Comparison of ENCODE assay signal across 8 cellular contexts in the genomic region with DNA sequence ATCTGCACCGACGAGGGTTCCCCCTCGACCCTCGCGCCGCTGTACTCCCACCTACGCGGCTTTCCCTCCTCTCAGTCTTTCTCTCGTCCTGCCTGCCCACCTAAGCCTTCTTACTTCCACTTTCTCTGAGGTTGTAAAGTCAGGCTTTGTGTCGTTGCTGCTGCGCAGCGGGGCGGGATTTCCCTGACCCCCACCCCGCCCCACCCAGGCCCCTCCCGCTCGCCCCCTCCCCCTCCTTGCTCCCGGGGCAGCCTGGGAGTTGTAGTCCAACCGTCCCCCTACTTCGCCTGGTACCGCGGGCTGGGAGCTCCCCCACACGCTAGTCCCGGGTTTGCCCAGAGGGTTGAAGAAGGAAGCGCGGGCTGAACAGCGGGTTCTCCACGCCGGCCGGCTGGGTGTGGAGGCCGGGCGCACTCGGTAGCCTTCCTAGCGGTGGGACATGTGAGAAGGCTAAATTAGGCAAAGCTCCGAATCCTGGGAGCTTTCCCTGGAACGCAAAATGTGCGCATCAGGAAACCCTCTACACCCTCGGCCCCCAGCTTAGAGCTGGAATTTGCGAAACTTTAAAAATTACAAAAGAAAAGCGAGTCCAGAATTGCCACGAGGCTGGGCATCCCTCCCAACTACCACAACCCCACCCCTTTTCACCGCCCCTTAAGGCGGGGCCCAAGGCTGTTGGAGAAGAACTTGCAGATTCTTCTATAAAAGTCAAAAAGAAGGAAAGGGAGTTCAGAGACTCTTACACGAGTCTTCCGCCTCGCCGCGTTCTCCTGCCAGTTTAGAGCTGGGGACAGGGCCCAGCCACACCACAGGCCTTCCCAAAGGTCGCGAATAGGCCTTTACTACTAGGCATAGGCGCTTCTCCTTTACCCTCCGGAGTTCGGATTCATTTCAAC. TPM values are rescaled to one million over a fixed set of nuclear protein-coding genes. Genes with fewer than 3 reads are reported as not detected.
DNase-seq lines count a peak whose midpoint lies in the region; ATAC-seq and TF ChIP-seq lines count a peak whose summit lies in the region.

A gene (minus strand): TSS at position 153 of the 896 bp plus-strand sequence. CDS start 1,011 bp downstream, outside the sequence.

- H3K36me3 ChIP-seq in endocrine pancreas (ENCODE audit: control insufficient read depth, insufficient read depth, low read length): no peaks in the 10 kb centered on the region
- H3K36me3 ChIP-seq in mesodermal cell (ENCODE audit: control insufficient read depth, insufficient read depth, low read length): no peaks in the 10 kb centered on the region

- 0 to 13% methylated on average over 10 of the region's 52 CpGs for WGBS in mesodermal cell (ENCODE audit: insufficient coverage in 2 of 2), 2 experiments

- H3K4me3 ChIP-seq in endocrine pancreas (ENCODE audit: control insufficient read depth, insufficient read depth, low read length): no peak within 1 kb of the TSS
- peak within 1 kb of the TSS; percentile 58 for H3K4me3 ChIP-seq in mesodermal cell (ENCODE audit: extremely low read depth, insufficient read depth, low read length, poor library complexity, severe bottlenecking)

- peak; percentile 85 for DNase-seq in Ammon's horn (ENCODE audit: low spot score)
- peak; percentile 74 for DNase-seq in NCI-H748 (lab: John Stamatoyannopoulos, UW; ENCODE audit: unreplicated experiment)
- peak; percentile 62 to 68 for DNase-seq in activated CD8-positive, alpha-beta memory T cell treated with anti-CD3 and anti-CD28 coated beads for 4 hours (ENCODE audit: low read depth in 2 of 2)
- peak; percentile 51 for DNase-seq in stimulated activated CD8-positive, alpha-beta memory T cell treated with anti-CD3 and anti-CD28 coated beads, Interleukin-15, amount 100 ng/mL, for 24 hours (ENCODE audit: low read depth)

- in situ Hi-C loops in GM18951 (cut with MboI; ENCODE audit: low sequenced_read_pairs, unreplicated experiment): no loop called here

- H3K4me1 ChIP-seq in endocrine pancreas (ENCODE audit: control insufficient read depth, insufficient read depth, low read length) (no peaks in the 10 kb centered on the region), mesodermal cell (ENCODE audit: control insufficient read depth, insufficient read depth, low read length, poor library complexity, severe bottlenecking) (no peaks in the 10 kb centered on the region)

- no peaks in the 10 kb centered on the region for H3K27me3 ChIP-seq in endocrine pancreas (ENCODE audit: control insufficient read depth, insufficient read depth, low read length)

- peak; percentile 60 for TF ChIP-seq POLR2A in GM18951 (IDR thresholded peaks at IDR 0.05; ENCODE audit: extremely low read depth, insufficient read depth, insufficient read length)

- ATAC-seq in HG03175 (IDR thresholded peaks at IDR 0.05; ENCODE audit: unreplicated experiment): peak; percentile 72

- peak within 1 kb of the TSS; percentile 41 for H3K9ac ChIP-seq in endocrine pancreas (ENCODE audit: control insufficient read depth, insufficient read depth, low read length)

- peak within 1 kb of the TSS; percentile 80 for H3K27ac ChIP-seq in mesodermal cell (ENCODE audit: low read depth, low read length, severe bottlenecking)

- H3K9me3 ChIP-seq in endocrine pancreas (ENCODE audit: control insufficient read depth, low read length) (no peaks in the 10 kb centered on the region), mesodermal cell (ENCODE audit: control insufficient read depth, low read length) (no peaks in the 10 kb centered on the region)

RNA-seq across cellular contexts. Expression of the gene that starts here (rescaled TPM):
- polyA plus RNA-seq in mesodermal cell (2013, experiment 1 of 2): 21.4 TPM
- polyA plus RNA-seq in mesodermal cell (2013, experiment 2 of 2): 24.3 TPM
